Comparison of ENCODE assay signal across 1 cellular context in the genomic region with DNA sequence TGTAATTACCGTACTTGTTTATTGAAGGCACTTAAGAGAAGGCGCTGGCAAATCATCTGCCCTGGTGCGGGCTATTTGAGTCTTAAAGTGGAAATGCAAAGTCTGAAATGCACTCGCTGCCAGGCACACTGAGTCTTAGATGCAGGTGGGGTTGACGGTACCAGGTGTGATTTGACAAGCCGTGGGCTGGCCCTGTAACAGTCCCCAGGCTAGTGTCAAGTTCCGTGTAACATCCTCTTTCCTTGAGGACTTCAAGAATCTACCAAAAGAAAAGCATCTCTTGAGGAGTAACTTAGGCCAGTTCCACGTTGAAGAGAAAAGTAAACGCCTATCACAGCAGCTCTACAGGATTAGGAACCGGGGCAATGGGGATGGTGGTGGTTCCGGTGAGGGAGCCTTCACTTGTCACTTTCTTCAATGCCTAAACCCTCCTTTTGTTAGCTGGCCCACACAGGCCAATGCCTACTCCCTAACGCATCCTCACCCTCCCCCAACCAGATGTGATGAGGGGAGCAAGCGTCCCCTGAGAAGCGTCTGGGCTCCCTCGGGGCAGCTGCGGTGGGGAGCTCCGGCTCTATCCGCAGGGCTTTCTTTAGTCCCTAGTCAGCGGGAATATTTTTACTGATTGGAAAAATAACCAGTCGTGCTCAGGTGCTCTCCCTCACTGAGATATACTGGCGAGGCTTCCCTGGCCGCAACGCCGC.
TF ChIP-seq lines count a peak whose summit lies in the region.

No MANE protein-coding gene starts in this region.

TF ChIP-seq in HEK293, 187 proteins besides CTCF, POLR2A, EP300 and RAD21 (continued from another document):
- no peak for TF ChIP-seq ZNF398 (tag by site-specific recombination; IDR thresholded peaks at IDR 0.05)
- peak; percentile 90 for TF ChIP-seq ZNF692 (tag by site-specific recombination; IDR thresholded peaks at IDR 0.05)
- TF ChIP-seq ZNF501 (tag by site-specific recombination; IDR thresholded peaks at IDR 0.05) = peak; percentile 42; the same call in 1 of the 2 replicates
- TF ChIP-seq ZNF600 (tag by site-specific recombination; IDR thresholded peaks at IDR 0.05) = peak; percentile 35
- TF ChIP-seq MZF1 (tag by site-specific recombination; IDR thresholded peaks at IDR 0.05; ENCODE audit: borderline replicate concordance) = peak; percentile 59; the same call in 1 of the 2 replicates
- TF ChIP-seq BCL11A (tag by site-specific recombination; IDR thresholded peaks at IDR 0.05; ENCODE audit: low read depth) = no peak
- TF ChIP-seq GLI2 (tag by site-specific recombination; IDR thresholded peaks at IDR 0.05; ENCODE audit: borderline replicate concordance, low read depth) = no peak
- no peak for TF ChIP-seq ZSCAN5A (tag by site-specific recombination; IDR thresholded peaks at IDR 0.05)
- TF ChIP-seq ZFP69B (tag by site-specific recombination; IDR thresholded peaks at IDR 0.05) = peak; percentile 65
- TF ChIP-seq ZNF2 (tag by site-specific recombination; IDR thresholded peaks at IDR 0.05) = no peak
- no peak for TF ChIP-seq TRIM28 (IDR thresholded peaks at IDR 0.05; ENCODE audit: borderline replicate concordance, low read length)
